ENCODE assay signal across 19 cellular contexts in the genomic region with DNA sequence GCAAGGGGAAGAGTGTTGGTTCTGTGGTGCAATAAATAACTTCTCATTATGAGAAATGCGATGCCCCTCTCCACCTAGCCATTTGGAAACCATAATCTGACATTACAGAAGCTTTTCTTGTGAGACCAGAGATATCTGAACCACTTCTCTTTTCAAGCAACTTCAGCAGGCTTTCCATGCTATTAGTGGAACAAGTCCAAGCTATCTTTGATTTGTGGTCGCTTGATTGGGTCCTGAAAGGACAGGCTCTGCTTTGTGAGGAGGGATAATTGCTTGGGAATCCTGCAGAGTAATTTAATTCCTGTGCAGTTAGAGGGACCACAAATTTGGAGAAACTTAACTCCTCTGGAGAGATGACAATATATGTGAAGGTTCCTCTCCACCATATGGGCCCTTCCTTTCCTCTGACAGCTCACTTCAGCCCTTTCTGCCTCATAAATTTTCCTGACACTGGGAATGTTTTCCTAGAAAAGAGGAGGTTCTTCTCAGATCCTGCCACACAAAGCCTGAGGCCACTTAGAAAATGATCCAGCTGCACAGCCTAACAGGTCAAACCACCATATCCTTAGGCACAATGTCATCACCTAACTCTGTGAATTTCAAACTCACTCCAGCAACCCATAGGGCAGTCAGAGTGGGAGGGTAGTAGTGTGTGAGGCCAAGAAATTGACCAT.
DNase-seq lines count a peak whose midpoint lies in the region; ATAC-seq and TF ChIP-seq lines count a peak whose summit lies in the region.
"Had no signal": no experiment of that assay in that cellular context is flagged by ENCODE, and none has a peak within 500 bp of the region (broad histone marks: within the 10 kb centered on the region; RNA-seq: fewer than 3 reads in every experiment).

No MANE protein-coding gene starts in this region.

- TF ChIP-seq POLR2A in breast epithelium (IDR thresholded peaks at IDR 0.05), result no peak

- H3K27ac Mint-ChIP-seq in MCF 10A (ENCODE audit: low read depth, unreplicated experiment) (no peak overlapping the region), type B pancreatic cell (peak overlapping the region; percentile 39)
- H3K27ac Mint-ChIP-seq: activated CD4-positive, alpha-beta T cell treated with anti-CD3 and anti-CD28 coated beads for 36 hours; activated naive CD8-positive, alpha-beta T cell treated with anti-CD3 and anti-CD28 coated beads for 36 hours had no signal

- intact Hi-C loops in breast epithelium (cut with DNase I; ENCODE audit: low total_unique reads) (no loop called here), MCF 10A (cut with micrococcal nuclease) (no loop called here)

- H3K27me3 Mint-ChIP-seq in MCF 10A (ENCODE audit: insufficient read depth, unreplicated experiment) (no peaks in the 10 kb centered on the region), type B pancreatic cell (no peaks in the 10 kb centered on the region)

- H3K36me3 Mint-ChIP-seq in MCF 10A (ENCODE audit: insufficient read depth, unreplicated experiment), result no peaks in the 10 kb centered on the region
- H3K36me3 Mint-ChIP-seq in type B pancreatic cell, result peaks cover 8% of the 10 kb centered on the region
- H3K36me3 Mint-ChIP-seq: activated naive CD8-positive, alpha-beta T cell treated with anti-CD3 and anti-CD28 coated beads for 36 hours had no signal

- ATAC-seq in HG03460 (IDR thresholded peaks at IDR 0.05; ENCODE audit: unreplicated experiment), result no peak
- ATAC-seq: activated CD4-positive, alpha-beta T cell treated with anti-CD3 and anti-CD28 coated beads for 36 hours; foreskin keratinocyte had no signal

- H3K9me3 Mint-ChIP-seq in MCF 10A (ENCODE audit: unreplicated experiment) (no peaks in the 10 kb centered on the region), type B pancreatic cell (peaks cover 17% of the 10 kb centered on the region)

- no peaks in the 10 kb centered on the region for H3K9me3 ChIP-seq in breast epithelium

- H3K4me3 Mint-ChIP-seq in MCF 10A (ENCODE audit: unreplicated experiment), result no peak overlapping the region
- no peak overlapping the region for H3K4me3 Mint-ChIP-seq in type B pancreatic cell
- H3K4me3 Mint-ChIP-seq: activated CD4-positive, alpha-beta T cell treated with anti-CD3 and anti-CD28 coated beads for 36 hours; activated naive CD8-positive, alpha-beta T cell treated with anti-CD3 and anti-CD28 coated beads for 36 hours had no signal

- peak overlapping the region; percentile 1 to 75 for H3K27ac ChIP-seq in breast epithelium
- H3K27ac ChIP-seq: foreskin keratinocyte had no signal

- no peak for DNase-seq in breast epithelium (ENCODE audit: low spot score in 2 of 2)
- DNase-seq in MCF 10A (ENCODE audit: unreplicated experiment), result no peak
- peak; percentile 62 for DNase-seq in NOMO-1 treated with dmso at 0.1 percent for 144 hours (lab: John Stamatoyannopoulos, UW; ENCODE audit: unreplicated experiment)
- DNase-seq in fibroblast of peridontal ligament (ENCODE audit: extremely low read depth), result peak; percentile 85
- no peak for DNase-seq in type B pancreatic cell (ENCODE audit: extremely low spot score, unreplicated experiment)
- DNase-seq in NCI-H524 (lab: John Stamatoyannopoulos, UW), result no peak
- no peak for DNase-seq in NCI-H2196 treated with DMSO at 0.1 percent for 48 hours (lab: John Stamatoyannopoulos, UW; ENCODE audit: unreplicated experiment)
- DNase-seq: ACHN; activated CD4-positive, alpha-beta T cell treated with anti-CD3 and anti-CD28 coated beads for 36 hours; activated naive CD8-positive, alpha-beta T cell treated with anti-CD3 and anti-CD28 coated beads for 36 hours; activated T-cell treated with anti-CD3 and anti-CD28 coated beads for 4 hours; COR-L47; foreskin keratinocyte; GOT3; IMR-90; NCI-H510A; T-helper 2 cell had no signal

- H3K36me3 ChIP-seq in breast epithelium, result no peaks in the 10 kb centered on the region

- H3K4me1 Mint-ChIP-seq in MCF 10A (ENCODE audit: insufficient read depth, unreplicated experiment) (peaks cover 8% of the 10 kb centered on the region), type B pancreatic cell (ENCODE audit: unreplicated experiment) (peaks cover 45% of the 10 kb centered on the region)

- no peaks in the 10 kb centered on the region for H3K4me1 ChIP-seq in breast epithelium
- H3K4me1 ChIP-seq: foreskin keratinocyte had no signal

- CTCF ChIA-PET in MCF 10A (lab: Yijun Ruan, JAX), result interaction anchor here (0.7 to 1.3 kb wide), 2 partner anchors 265 to 272 kb away, joined by 3 to 5 read pairs; no protein-coding TSS in a partner anchor

- POLR2A ChIA-PET in MCF 10A (lab: Yijun Ruan, JAX), result interaction anchor here (0.6 to 1.0 kb wide), 4 partner anchors 16 to 247 kb away, joined by 3 to 4 read pairs (median 3); no protein-coding TSS in a partner anchor

- BruUV-seq in MCF 10A (replicated peaks; lab: Mats Ljungman, UMichigan), result no TSS peak

- TF ChIP-seq CTCF in breast epithelium (IDR thresholded peaks at IDR 0.05), result no peak
- no peak for TF ChIP-seq CTCF in MCF 10A (IDR thresholded peaks at IDR 0.05; ENCODE audit: unreplicated experiment)
- TF ChIP-seq CTCF in type B pancreatic cell (conservative IDR thresholded peaks at IDR 0.05), result no peak

- no peak overlapping the region for H3K4me3 ChIP-seq in breast epithelium
- H3K4me3 ChIP-seq: lung had no signal

- H3K27me3 ChIP-seq in breast epithelium, result no peaks in the 10 kb centered on the region
- H3K27me3 ChIP-seq: foreskin keratinocyte had no signal

Comparison
In these comparisons a context has a peak if more than half of its experiments do, and no peak if none do; other contexts are left out.
1. DNase-seq: peak in NOMO-1 treated with dmso at 0.1 percent for 144 hours (single experiment) and fibroblast of peridontal ligament (single experiment); none in breast epithelium (0 of 2), MCF 10A (single experiment), type B pancreatic cell (single experiment), NCI-H524 (0 of 2) and NCI-H2196 treated with DMSO at 0.1 percent for 48 hours (single experiment).